ENCODE assay signal across 8 cellular contexts in the genomic region with DNA sequence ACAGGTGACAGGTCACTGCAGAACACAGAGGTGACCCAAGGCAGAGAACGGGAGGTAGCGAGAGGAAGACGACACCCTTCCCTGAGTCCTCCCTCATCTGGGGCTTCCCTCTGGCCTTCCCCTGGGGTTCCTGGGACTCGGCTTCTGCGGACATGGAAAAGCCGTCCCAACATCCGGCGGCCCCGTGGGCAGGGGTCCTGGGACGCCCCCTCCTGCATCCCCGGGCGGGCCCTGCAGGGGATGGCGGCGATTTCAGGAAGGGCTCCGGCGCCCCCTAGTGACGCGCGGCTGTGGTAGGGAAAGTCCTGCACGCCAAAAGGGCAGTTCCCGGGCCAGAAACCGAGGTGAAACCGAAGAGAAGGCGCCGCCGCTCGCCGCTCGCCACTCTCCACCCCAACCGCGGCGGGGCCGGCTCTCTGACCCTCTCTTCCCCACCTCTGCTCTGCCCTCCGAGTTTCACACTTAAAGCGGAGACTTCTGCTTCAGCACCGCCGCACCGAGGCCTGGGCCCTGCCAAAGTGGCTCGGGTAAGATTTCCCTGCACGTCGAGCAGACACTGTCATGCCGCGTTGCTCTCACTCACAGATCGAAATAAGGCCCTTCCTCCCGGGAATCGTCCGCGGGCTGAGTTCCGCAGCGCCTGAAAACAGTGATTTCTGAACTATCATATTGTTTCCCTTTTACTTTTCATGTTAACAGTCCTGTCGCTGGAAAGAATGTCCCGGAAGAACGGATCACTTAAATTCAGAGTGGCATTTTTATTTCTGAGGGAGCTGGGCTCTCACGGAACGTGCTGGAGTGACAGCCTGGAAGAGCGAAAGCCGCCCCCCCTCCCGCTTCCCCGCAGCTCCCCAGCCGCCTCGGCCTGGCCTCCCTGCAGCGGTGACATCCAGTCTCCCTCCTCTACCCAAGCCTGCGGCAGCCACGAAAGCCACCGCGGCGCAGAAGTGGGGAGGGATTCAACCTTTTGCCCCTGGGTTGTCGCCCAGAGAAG.
A peak's percentile ranks its signal among the peaks of the same experiment; 100 is the strongest.
DNase-seq lines count a peak whose midpoint lies in the region; ATAC-seq and TF ChIP-seq lines count a peak whose summit lies in the region.

No MANE protein-coding gene starts in this region.

- TF ChIP-seq CTCF in heart left ventricle (IDR thresholded peaks at IDR 0.05) (peak; percentile 75 to 96 (median 90)), upper lobe of left lung (IDR thresholded peaks at IDR 0.05) (peak; percentile 73 to 89 (median 83))

- peak; percentile 12 for DNase-seq in DMS79 (lab: John Stamatoyannopoulos, UW)
- DNase-seq in HT1080 (ENCODE audit: low read depth) = peak; percentile 53
- DNase-seq in activated naive CD8-positive, alpha-beta T cell treated with anti-CD3 and anti-CD28 coated beads, Interleukin-2, amount 50 U/mL, for 16 hours (ENCODE audit: low read depth, low spot score) = peak; percentile 18
- DNase-seq in heart left ventricle = peak; percentile 61 to 87 (median 79)
- DNase-seq in pons (ENCODE audit: low spot score) = peak; percentile 41
- DNase-seq in upper lobe of left lung = peak; percentile 72 to 95

- no peak for TF ChIP-seq POLR2A in heart left ventricle (IDR thresholded peaks at IDR 0.05)
- TF ChIP-seq POLR2A in upper lobe of left lung (IDR thresholded peaks at IDR 0.05) = no peak

- H3K4me1 ChIP-seq in heart left ventricle = peaks cover 0 to 13% (median 6%) of the 10 kb centered on the region in 12 donors
- peaks cover 0 to 21% (median 9%) of the 10 kb centered on the region in 4 donors for H3K4me1 ChIP-seq in upper lobe of left lung

- H3K9me3 ChIP-seq in heart left ventricle (peaks cover 0 to 6% (median 0%) of the 10 kb centered on the region in 12 donors), upper lobe of left lung (peaks cover 0 to 12% (median 0%) of the 10 kb centered on the region in 4 donors)

- ATAC-seq in GM21447 (IDR thresholded peaks at IDR 0.05; ENCODE audit: unreplicated experiment) (peak; percentile 56), SK-N-SH treated with all-trans-retinoic acid at 6 μM for 48 hours (peak; percentile 98), heart left ventricle (peak; percentile 83 to 96 (median 89)), upper lobe of left lung (ENCODE audit: low FRiP score in 2 of 2) (peak; percentile 75 to 92)

- H3K4me3 ChIP-seq in heart left ventricle = peak overlapping the region; percentile 27 to 75 (median 59)
- H3K4me3 ChIP-seq in upper lobe of left lung = peak overlapping the region; percentile 10 to 59 (median 46)

- H3K36me3 ChIP-seq in heart left ventricle (no peaks in the 10 kb centered on the region), upper lobe of left lung (no peaks in the 10 kb centered on the region)

- TF ChIP-seq EP300 in upper lobe of left lung (IDR thresholded peaks at IDR 0.05) = no peak

- intact Hi-C loops in heart left ventricle (cut with DNase I) = loop anchor here in 8 of 10 donors (1.0 to 10.0 kb wide), 8 partner anchors 324 to 1664 kb away; no protein-coding TSS in a partner anchor

- H3K27ac ChIP-seq in heart left ventricle (peak overlapping the region in 8 of 12 donors; percentile 21 to 62 (median 49)), upper lobe of left lung (peak overlapping the region in 1 of 4 donors; percentile 50)

- peaks cover 0 to 7% (median 0%) of the 10 kb centered on the region in 9 donors for H3K27me3 ChIP-seq in heart left ventricle
- no peaks in the 10 kb centered on the region for H3K27me3 ChIP-seq in upper lobe of left lung

- WGBS in heart left ventricle, 4 donors = 3 to 5% (median 4%) methylated on average over 31 to 68 of the region's 68 CpGs
- 9 to 12% methylated on average over 43 to 68 of the region's 68 CpGs for WGBS in upper lobe of left lung, 2 donors

TF ChIP-seq in SK-N-SH treated with all-trans-retinoic acid at 6 μM for 48 hours, 23 proteins besides CTCF, POLR2A, EP300 and RAD21:
- no peak for TF ChIP-seq ZFP30 (CRISPR knock-in tag; IDR thresholded peaks at IDR 0.05)
- no peak for TF ChIP-seq RARB (CRISPR knock-in tag; IDR thresholded peaks at IDR 0.05)
- no peak for TF ChIP-seq OSR1 (CRISPR knock-in tag; IDR thresholded peaks at IDR 0.05)
- TF ChIP-seq, protein P1, sequence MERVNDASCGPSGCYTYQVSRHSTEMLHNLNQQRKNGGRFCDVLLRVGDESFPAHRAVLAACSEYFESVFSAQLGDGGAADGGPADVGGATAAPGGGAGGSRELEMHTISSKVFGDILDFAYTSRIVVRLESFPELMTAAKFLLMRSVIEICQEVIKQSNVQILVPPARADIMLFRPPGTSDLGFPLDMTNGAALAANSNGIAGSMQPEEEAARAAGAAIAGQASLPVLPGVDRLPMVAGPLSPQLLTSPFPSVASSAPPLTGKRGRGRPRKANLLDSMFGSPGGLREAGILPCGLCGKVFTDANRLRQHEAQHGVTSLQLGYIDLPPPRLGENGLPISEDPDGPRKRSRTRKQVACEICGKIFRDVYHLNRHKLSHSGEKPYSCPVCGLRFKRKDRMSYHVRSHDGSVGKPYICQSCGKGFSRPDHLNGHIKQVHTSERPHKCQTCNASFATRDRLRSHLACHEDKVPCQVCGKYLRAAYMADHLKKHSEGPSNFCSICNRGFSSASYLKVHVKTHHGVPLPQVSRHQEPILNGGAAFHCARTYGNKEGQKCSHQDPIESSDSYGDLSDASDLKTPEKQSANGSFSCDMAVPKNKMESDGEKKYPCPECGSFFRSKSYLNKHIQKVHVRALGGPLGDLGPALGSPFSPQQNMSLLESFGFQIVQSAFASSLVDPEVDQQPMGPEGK (CRISPR knock-in tag; IDR thresholded peaks at IDR 0.05; ENCODE audit: borderline replicate concordance) = no peak
TF ChIP-seq in SK-N-SH treated with all-trans-retinoic acid at 6 μM for 48 hours: peak in this region for 0.

Comparison
In these comparisons a context has a peak if more than half of its experiments do, and no peak if none do; other contexts are left out.
1. DNase-seq: peak in every context shown above with its lines; median percentile 84 in upper lobe of left lung; 79 in heart left ventricle; 53 in HT1080; 41 in pons; 18 in activated naive CD8-positive, alpha-beta T cell treated with anti-CD3 and anti-CD28 coated beads, Interleukin-2, amount 50 U/mL, for 16 hours; 12 in DMS79.